15 cellular contexts compared by ENCODE assay signal in the genomic region with DNA sequence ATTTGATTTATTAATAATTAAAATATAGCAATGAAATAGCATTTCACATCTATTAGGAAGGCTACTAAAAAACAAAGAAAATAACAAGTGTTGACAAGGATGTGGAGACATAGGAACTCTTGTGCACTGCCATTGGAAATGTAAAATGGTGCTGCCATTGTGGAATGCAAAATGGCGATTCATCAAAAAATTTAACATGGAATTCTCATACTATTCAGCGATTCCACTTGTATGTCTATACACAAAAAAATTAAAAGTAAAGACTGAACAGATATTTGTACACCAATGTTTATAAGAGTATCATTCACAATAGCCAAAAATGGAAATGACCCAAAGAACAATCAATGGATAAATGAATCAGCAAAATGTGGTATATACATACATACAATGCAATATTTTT.
"Had no signal": no experiment of that assay in that cellular context is flagged by ENCODE, and none has a peak within 500 bp of the region (broad histone marks: within the 10 kb centered on the region; RNA-seq: fewer than 3 reads in every experiment).

No MANE protein-coding gene starts in this region.

- H3K9me3 Mint-ChIP-seq: activated naive CD4-positive, alpha-beta T cell treated with anti-CD3 and anti-CD28 coated beads for 36 hours; nephron; type B pancreatic cell; WTC11 had no signal

- H3K27ac Mint-ChIP-seq: activated naive CD4-positive, alpha-beta T cell treated with anti-CD3 and anti-CD28 coated beads for 36 hours; type B pancreatic cell; WTC11 had no signal

- ATAC-seq: sciatic nerve, WTC11 had no signal

- H3K27ac ChIP-seq: parathyroid adenoma, SJSA1, stomach had no signal

- H3K36me3 Mint-ChIP-seq: type B pancreatic cell, WTC11 had no signal

- H3K27me3 Mint-ChIP-seq: type B pancreatic cell had no signal

- H3K27me3 ChIP-seq: SJSA1, stomach had no signal

- H3K36me3 ChIP-seq: SJSA1, stomach had no signal

- DNase-seq: activated CD4-positive, alpha-beta T cell treated with anti-CD3 and anti-CD28 coated beads, Interleukin-2, amount 50 U/mL, for 1 hour; activated naive CD4-positive, alpha-beta T cell treated with anti-CD3 and anti-CD28 coated beads for 36 hours; dermis blood vessel endothelial cell; effector memory CD4-positive, alpha-beta T cell; left cardiac atrium; mesenchymal stem cell; stimulated activated CD4-positive, alpha-beta T cell treated with anti-CD3 and anti-CD28 coated beads, Interleukin-4, amount 100 ng/mL, for 1 hour; stomach had no signal

- H3K4me3 Mint-ChIP-seq: activated naive CD4-positive, alpha-beta T cell treated with anti-CD3 and anti-CD28 coated beads for 36 hours; nephron; type B pancreatic cell; WTC11 had no signal

- H3K9ac ChIP-seq: parathyroid adenoma had no signal

- H3K9me3 ChIP-seq: SJSA1, stomach had no signal

- H3K4me3 ChIP-seq: SJSA1, smooth muscle cell, stomach had no signal
